ENCODE assay signal across 29 cellular contexts in genomic region chr12:25625146-25625545, GRCh38.
"Had no signal": no experiment of that assay in that cellular context is flagged by ENCODE, and none has a peak within 500 bp of the region (broad histone marks: within the 10 kb centered on the region; RNA-seq: fewer than 3 reads in every experiment).

No MANE protein-coding gene starts in this region.

- ATAC-seq: heart right ventricle; left cardiac atrium; left lung; naive thymus-derived CD4-positive, alpha-beta T cell; sciatic nerve had no signal

- H3K4me2 ChIP-seq: neural progenitor cell, smooth muscle cell had no signal

- H3K4me3 Mint-ChIP-seq: dendritic cell treated with granulocyte-macrophage colony-stimulating factor and Interleukin-4, amounts not matched to agents 40 ng/mL and 50 ng/mL, for 4 days; naive thymus-derived CD4-positive, alpha-beta T cell; nephron; neural progenitor cell had no signal

- H2AFZ ChIP-seq: neural progenitor cell had no signal

- H3K27ac ChIP-seq: colonic mucosa, esophagus muscularis mucosa, heart right ventricle, left lung, neural progenitor cell, prostate gland, right atrium auricular region, thoracic aorta, tibial nerve, upper lobe of left lung had no signal

- DNase-seq: colonic mucosa; effector CD8-positive, alpha-beta T cell; foreskin melanocyte; glutamatergic neuron; heart right ventricle; hippocampal formation; left cardiac atrium; left lung; mesendoderm; midbrain; naive thymus-derived CD4-positive, alpha-beta T cell; nucleus accumbens; stimulated activated CD4-positive, alpha-beta T cell treated with anti-CD3 and anti-CD28 coated beads, Interleukin-12 subunit alpha, Interleukin-12 subunit beta, amount 100 ng/mL, for 4 hours; stimulated activated CD4-positive, alpha-beta T cell treated with anti-CD3 and anti-CD28 coated beads, Interleukin-1b, Interleukin-23, amount 100 ng/mL, for 48 hours; stimulated activated CD4-positive, alpha-beta T cell treated with anti-CD3 and anti-CD28 coated beads, Interleukin-4, amount 100 ng/mL, for 1 hour; stimulated activated CD8-positive, alpha-beta memory T cell treated with anti-CD3 and anti-CD28 coated beads, Interleukin-4, amount 100 ng/mL, for 48 hours; stimulated activated naive CD4-positive, alpha-beta T cell; substantia nigra; upper lobe of left lung had no signal

- H3K27ac Mint-ChIP-seq: dendritic cell treated with granulocyte-macrophage colony-stimulating factor and Interleukin-4, amounts not matched to agents 40 ng/mL and 50 ng/mL, for 4 days; naive thymus-derived CD4-positive, alpha-beta T cell; nephron; neural progenitor cell had no signal

- H3K27me3 ChIP-seq: colonic mucosa, esophagus muscularis mucosa, left lung, neural progenitor cell, right atrium auricular region, tibial nerve, upper lobe of left lung had no signal

- H3K4me3 ChIP-seq: colonic mucosa, esophagus muscularis mucosa, heart right ventricle, left lung, neural progenitor cell, prostate gland, right atrium auricular region, smooth muscle cell, thoracic aorta, tibial nerve, upper lobe of left lung had no signal

- H3K9ac ChIP-seq: neural progenitor cell had no signal

- H3K27me3 Mint-ChIP-seq: dendritic cell treated with granulocyte-macrophage colony-stimulating factor and Interleukin-4, amounts not matched to agents 40 ng/mL and 50 ng/mL, for 4 days had no signal

- H3K36me3 ChIP-seq: colonic mucosa, esophagus muscularis mucosa, heart right ventricle, left lung, neural progenitor cell, prostate gland, right atrium auricular region, thoracic aorta, tibial nerve, upper lobe of left lung had no signal

- H3K9me3 Mint-ChIP-seq: nephron had no signal

- H3K4me1 ChIP-seq: colonic mucosa, esophagus muscularis mucosa, heart right ventricle, left lung, prostate gland, right atrium auricular region, upper lobe of left lung had no signal

- H3K4me1 Mint-ChIP-seq: nephron had no signal

- H3K9me3 ChIP-seq: colonic mucosa, esophagus muscularis mucosa, heart right ventricle, left lung, prostate gland, right atrium auricular region, thoracic aorta, tibial nerve, upper lobe of left lung had no signal
